Comparison of ENCODE assay signal across 14 cellular contexts in the genomic region with DNA sequence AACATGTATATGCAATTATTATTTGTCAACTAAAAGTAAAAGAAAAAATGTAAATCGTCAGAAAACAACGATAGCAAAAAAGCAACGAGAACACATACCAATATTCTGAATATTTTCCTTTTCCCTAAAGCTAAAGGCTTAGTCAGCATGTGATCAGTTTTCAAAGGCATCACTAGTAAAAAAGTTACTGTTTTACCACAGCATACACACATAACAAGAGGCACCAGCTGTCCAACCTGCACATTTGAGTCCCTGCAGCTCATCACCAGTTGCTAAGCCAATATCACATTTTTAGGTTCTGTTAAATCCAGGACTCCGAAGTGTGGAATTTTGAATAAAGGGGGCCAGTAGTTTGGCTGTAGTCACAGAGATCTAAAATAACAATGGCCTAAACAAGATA.
A peak's percentile ranks its signal among the peaks of the same experiment; 100 is the strongest.
DNase-seq lines count a peak whose midpoint lies in the region; ATAC-seq, FAIRE-seq and TF ChIP-seq lines count a peak whose summit lies in the region.
"Had no signal": no experiment of that assay in that cellular context is flagged by ENCODE, and none has a peak within 500 bp of the region (broad histone marks: within the 10 kb centered on the region; RNA-seq: fewer than 3 reads in every experiment).

No MANE protein-coding gene starts in this region.

- H3K9ac ChIP-seq in HepG2 (ENCODE audit: insufficient read depth, low read depth, low read length): no peak overlapping the region
- no peak overlapping the region for H3K9ac ChIP-seq in GM12878 (ENCODE audit: control insufficient read depth, insufficient read depth, low read length)

- H3K36me3 ChIP-seq in HepG2 (replicated peaks in 1 of 2; ENCODE audit: control insufficient read depth in 1 of 2, insufficient read depth in 2 of 2, low read length in 2 of 2) (no peaks in the 10 kb centered on the region), right lobe of liver (no peaks in the 10 kb centered on the region), GM12878 (ENCODE audit: control insufficient read depth in 2 of 2, insufficient read depth in 2 of 2, low read length in 1 of 2) (no peaks in the 10 kb centered on the region), breast epithelium (no peaks in the 10 kb centered on the region)
- H3K36me3 ChIP-seq: BE2C had no signal

- intact Hi-C loops in HepG2 (cut with micrococcal nuclease; ENCODE audit: unreplicated experiment): no loop called here
- intact Hi-C loops in right lobe of liver (cut with DNase I): no loop called here
- intact Hi-C loops in GM12878 (cut with micrococcal nuclease; ENCODE audit: unreplicated experiment): no loop called here
- intact Hi-C loops in breast epithelium (cut with DNase I; ENCODE audit: low total_unique reads): loop anchor here (10.0 kb wide), 1 partner anchor 1293 kb away; no protein-coding TSS in a partner anchor
- intact Hi-C loops in sciatic nerve (cut with DNase I): loop anchor here (5.0 kb wide), 1 partner anchor 1935 kb away; no protein-coding TSS in a partner anchor

- H3K4me3 ChIP-seq in HepG2 (replicated peaks in 1 of 3; ENCODE audit: insufficient read depth in 1 of 3, low read depth in 2 of 3, low read length in 3 of 3): no peak overlapping the region
- no peak overlapping the region for H3K4me3 ChIP-seq in right lobe of liver
- H3K4me3 ChIP-seq in GM12878: no peak overlapping the region
- no peak overlapping the region for H3K4me3 ChIP-seq in breast epithelium
- H3K4me3 ChIP-seq: GM23338 had no signal

- CTCF ChIA-PET in HepG2 (lab: Yijun Ruan, JAX; ENCODE audit: low intra/inter-chr PET ratio, low total read pairs): no interaction called here
- CTCF ChIA-PET in GM12878 (lab: Yijun Ruan, JAX): interaction anchor here (1.2 kb wide), 1 partner anchor 8 kb away, joined by 5 read pairs; no protein-coding TSS in a partner anchor

- H3K27me3 ChIP-seq in HepG2 (ENCODE audit: control insufficient read depth in 1 of 2, insufficient read depth in 2 of 2, low read length in 2 of 2): no peaks in the 10 kb centered on the region
- no peaks in the 10 kb centered on the region for H3K27me3 ChIP-seq in right lobe of liver
- no peaks in the 10 kb centered on the region for H3K27me3 ChIP-seq in GM12878 (replicated peaks in 1 of 2; ENCODE audit: control insufficient read depth in 2 of 2, insufficient read depth in 2 of 2, low read length in 1 of 2)
- H3K27me3 ChIP-seq in breast epithelium: no peaks in the 10 kb centered on the region
- H3K27me3 ChIP-seq: BE2C had no signal

- H3K79me2 ChIP-seq in HepG2 (ENCODE audit: insufficient read depth, low read length) (no peaks in the 10 kb centered on the region), GM12878 (ENCODE audit: control insufficient read depth, insufficient read depth, low read length) (no peaks in the 10 kb centered on the region)

- H4K20me1 ChIP-seq in HepG2 (ENCODE audit: insufficient read depth, low read length) (no peaks in the 10 kb centered on the region), GM12878 (ENCODE audit: control insufficient read depth, insufficient read depth) (no peaks in the 10 kb centered on the region)

- RAD21 ChIA-PET in GM12878 (lab: Charles Lee; ENCODE audit: unreplicated experiment): interaction anchor here (1.0 kb wide), 1 partner anchor 45 kb away, joined by 3 read pairs; no protein-coding TSS in a partner anchor

- no peak overlapping the region for H2AFZ ChIP-seq in HepG2 (ENCODE audit: low read length)
- H2AFZ ChIP-seq in GM12878 (ENCODE audit: control insufficient read depth, low read depth, low read length): no peak overlapping the region
- H2AFZ ChIP-seq: GM23338 had no signal

- SMC1A ChIA-PET in GM12878 (lab: Charles Lee; ENCODE audit: uncharacterized antibody, unreplicated experiment): interaction anchor here (1.4 kb wide), 1 partner anchor 12 kb away, joined by 4 read pairs; no protein-coding TSS in a partner anchor

- DNase-seq in HepG2 (ENCODE audit: low spot score) (no peak), right lobe of liver (no peak), GM12878 (ENCODE audit: low read depth, low spot score) (no peak), renal cortical epithelial cell (ENCODE audit: low read depth) (peak; percentile 3), NCI-H2171 (lab: John Stamatoyannopoulos, UW) (no peak), breast epithelium (ENCODE audit: low spot score in 2 of 2) (no peak), sciatic nerve (ENCODE audit: low spot score) (no peak)
- DNase-seq: BE2C; CD4-positive, alpha-beta memory T cell; H7 had no signal

- TF ChIP-seq POLR2A in HepG2 (IDR thresholded peaks at IDR 0.05; ENCODE audit: insufficient read depth in 1 of 2, low read depth in 2 of 2, low read length in 2 of 2): no peak
- no peak for TF ChIP-seq POLR2A in right lobe of liver (IDR thresholded peaks at IDR 0.05)
- no peak for TF ChIP-seq POLR2A in GM12878 (IDR thresholded peaks at IDR 0.05; ENCODE audit: low read depth, low read length)
- no peak for TF ChIP-seq POLR2A in breast epithelium (IDR thresholded peaks at IDR 0.05)

- H3K27ac ChIP-seq in HepG2 (ENCODE audit: extremely low read length, insufficient read depth, low read length) (no peak overlapping the region), right lobe of liver (no peak overlapping the region), GM12878 (ENCODE audit: control insufficient read depth, insufficient read depth) (no peak overlapping the region), breast epithelium (no peak overlapping the region)
- H3K27ac ChIP-seq: C4-2B had no signal

- H3K4me1 ChIP-seq in HepG2 (ENCODE audit: insufficient read depth, low read length) (peaks cover 8% of the 10 kb centered on the region), right lobe of liver (no peaks in the 10 kb centered on the region), GM12878 (ENCODE audit: control insufficient read depth, insufficient read depth, low read length) (no peaks in the 10 kb centered on the region), breast epithelium (no peaks in the 10 kb centered on the region)
- H3K4me1 ChIP-seq: BE2C had no signal

- no peak overlapping the region for H3K4me2 ChIP-seq in HepG2 (ENCODE audit: low read depth, low read length)
- H3K4me2 ChIP-seq in GM12878 (ENCODE audit: control insufficient read depth, insufficient read depth): no peak overlapping the region
- H3K4me2 ChIP-seq: GM23338 had no signal

- ATAC-seq in HepG2 (peak; percentile 75; the same call in 2 of the 3 replicates), right lobe of liver (no peak), GM12878 (no peak), sciatic nerve (no peak)
- ATAC-seq: GM23338 had no signal

- no TSS peak for BruUV-seq in HepG2 (replicated peaks; lab: Mats Ljungman, UMichigan)
- no TSS peak for BruUV-seq in GM12878 (replicated peaks; lab: Mats Ljungman, UMichigan)

- FAIRE-seq in HepG2 (lab: Jason Lieb, UNC) (no peak), GM12878 (lab: Jason Lieb, UNC) (no peak)
- FAIRE-seq: GM18507, HTR-8/SVneo had no signal

- TF ChIP-seq EP300 in HepG2 (IDR thresholded peaks at IDR 0.05; ENCODE audit: low read depth in 2 of 2, low read length in 2 of 2) (no peak), HepG2 (CRISPR knock-in tag; IDR thresholded peaks at IDR 0.05; ENCODE audit: borderline replicate concordance) (no peak), GM12878 (IDR thresholded peaks at IDR 0.05; ENCODE audit: borderline replicate concordance in 1 of 2, control insufficient read depth in 1 of 2, low read depth in 2 of 2, low read length in 2 of 2) (no peak)

- POLR2A ChIA-PET in HepG2 (lab: Yijun Ruan, JAX): no interaction called here
- POLR2A ChIA-PET in GM12878 (lab: Charles Lee): no interaction called here

- WGBS in HepG2 (ENCODE audit: low lambda C conversion rate): 5% methylated on average over 4 of the region's 4 CpGs
- WGBS in right lobe of liver (ENCODE audit: insufficient coverage, low coverage, low lambda C conversion rate, missing lambda C conversion rate): 39% methylated on average over 4 of the region's 4 CpGs
- 9% methylated on average over 4 of the region's 4 CpGs for WGBS in GM12878 (ENCODE audit: insufficient coverage, insufficient replicate concordance, low lambda C conversion rate, missing lambda C conversion rate)

- TF ChIP-seq RAD21 in HepG2 (CRISPR knock-in tag; IDR thresholded peaks at IDR 0.05) (no peak), GM12878 (IDR thresholded peaks at IDR 0.05; ENCODE audit: insufficient read depth, low read depth, low read length) (no peak)

- in situ Hi-C loops in HepG2 (cut with HindIII; ENCODE audit: extremely low pct_ligation_motif_present, low pct_unique_long_range_greater_than_20kb) (no loop called here), GM12878 (cut with MboI) (no loop called here)

- TF ChIP-seq CTCF in HepG2 (CRISPR knock-in tag; IDR thresholded peaks at IDR 0.05) (no peak), right lobe of liver (IDR thresholded peaks at IDR 0.05) (no peak), GM12878 (IDR thresholded peaks at IDR 0.05 in 2 of 3, conservative IDR thresholded peaks at IDR 0.05 in 1 of 3; ENCODE audit: control insufficient read depth in 2 of 3, extremely low read depth in 1 of 3, insufficient read depth in 1 of 3, low read depth in 3 of 3, low read length in 3 of 3) (no peak), breast epithelium (IDR thresholded peaks at IDR 0.05) (no peak)

- H3K9me3 ChIP-seq in HepG2 (ENCODE audit: low read length) (no peaks in the 10 kb centered on the region), right lobe of liver (no peaks in the 10 kb centered on the region), GM12878 (replicated peaks; ENCODE audit: control insufficient read depth, insufficient read depth, low read length) (no peaks in the 10 kb centered on the region), breast epithelium (no peaks in the 10 kb centered on the region)
- H3K9me3 ChIP-seq: BE2C had no signal

TF ChIP-seq in HepG2, 621 proteins besides CTCF, POLR2A, EP300 and RAD21 (continues in another document):
- no peak for TF ChIP-seq FOXJ3 (CRISPR knock-in tag; IDR thresholded peaks at IDR 0.05; ENCODE audit: borderline replicate concordance)
- no peak for TF ChIP-seq TEAD3 (CRISPR knock-in tag; optimal IDR thresholded peaks at IDR 0.05; ENCODE audit: borderline replicate concordance)
- 0 out of 2 replicates have a peak, but pooled peaks have one; percentile 30 for TF ChIP-seq RFXAP (CRISPR knock-in tag; IDR thresholded peaks at IDR 0.05; ENCODE audit: borderline replicate concordance)
- TF ChIP-seq REL (CRISPR knock-in tag; conservative IDR thresholded peaks at IDR 0.05): no peak

TF ChIP-seq in GM12878, 131 proteins besides CTCF, POLR2A, EP300 and RAD21:
- TF ChIP-seq RFX5 (IDR thresholded peaks at IDR 0.05; ENCODE audit: low read depth, low read length) (peak; percentile 20; the same call in 1 of the 2 replicates), SMAD1 (IDR thresholded peaks at IDR 0.05; ENCODE audit: low read depth, partially characterized antibody) (no peak)

Comparison
In these comparisons a context has a peak if more than half of its experiments do, and no peak if none do; other contexts are left out.
1. intact Hi-C loops: an anchor here in breast epithelium (10.0 kb wide) and sciatic nerve (5.0 kb wide); none called in HepG2, right lobe of liver and GM12878.